10 cellular contexts compared by ENCODE assay signal in the genomic region with DNA sequence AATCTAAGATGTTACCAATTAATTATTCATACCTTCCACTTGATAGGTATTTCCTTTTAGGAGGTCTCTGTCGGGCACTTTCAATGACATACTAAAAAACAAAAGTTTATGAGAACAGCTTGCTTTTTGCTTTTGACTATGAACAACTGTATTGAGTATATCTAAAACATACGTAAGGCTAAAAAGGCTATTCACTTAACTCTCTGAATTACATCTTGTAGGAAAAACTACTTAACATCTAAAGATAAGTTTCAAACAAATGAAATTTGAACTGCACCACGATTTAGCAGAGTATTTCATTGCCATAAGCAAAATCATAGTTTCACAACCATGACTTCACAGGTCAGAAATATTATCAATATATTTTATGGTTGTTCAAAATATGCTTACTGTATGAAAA. TPM values are rescaled to one million over a fixed set of nuclear protein-coding genes. Genes with fewer than 3 reads are reported as not detected.
"Had no signal": no experiment of that assay in that cellular context is flagged by ENCODE, and none has a peak within 500 bp of the region (broad histone marks: within the 10 kb centered on the region; RNA-seq: fewer than 3 reads in every experiment).

No MANE protein-coding gene starts in this region.

- H3K4me2 ChIP-seq: KMS-11 had no signal

- H3K9ac ChIP-seq: KMS-11 had no signal

- FAIRE-seq: HepG2, HTR-8/SVneo had no signal

- ATAC-seq: HepG2 had no signal

- H3K27ac ChIP-seq: HL-60, KMS-11 had no signal

- DNase-seq: IMR-90, KBM-7, KG1 had no signal

RNA-seq across cellular contexts. Expression of gene CSNK1A1L, which starts 57.6 kb away (rescaled TPM):
- total RNA-seq: HepG2, HT-29, HT1080, IMR-90 had no signal
- polyA plus RNA-seq: HepG2, IgD-negative memory B cell, IMR-90 had no signal
